In genomic region chr19:49590071-49590970, GRCh38 we compare ENCODE assay signal across 1 cellular context.
TF ChIP-seq lines count a peak whose summit lies in the region.

No MANE protein-coding gene starts in this region.

TF ChIP-seq in HEK293, 187 proteins besides CTCF, POLR2A, EP300 and RAD21 (continued from another document and continues in another):
- TF ChIP-seq ZNF704 (tag by site-specific recombination; IDR thresholded peaks at IDR 0.05) = no peak
- no peak for TF ChIP-seq ZNF184 (tag by site-specific recombination; IDR thresholded peaks at IDR 0.05)
- TF ChIP-seq ZNF16 (tag by site-specific recombination; IDR thresholded peaks at IDR 0.05; ENCODE audit: low read depth) = no peak
- no peak for TF ChIP-seq ZNF138 (tag by site-specific recombination; IDR thresholded peaks at IDR 0.05; ENCODE audit: borderline replicate concordance)
- TF ChIP-seq ZNF266 (tag by site-specific recombination; IDR thresholded peaks at IDR 0.05; ENCODE audit: low read depth) = no peak
- TF ChIP-seq ZFP37 (tag by site-specific recombination; IDR thresholded peaks at IDR 0.05) = peak; percentile 73; the same call in 1 of the 2 replicates
- no peak for TF ChIP-seq ZNF521 (tag by site-specific recombination; IDR thresholded peaks at IDR 0.05)
- TF ChIP-seq ZNF529 (tag by site-specific recombination; IDR thresholded peaks at IDR 0.05; ENCODE audit: insufficient replicate concordance) = no peak
- TF ChIP-seq ZNF133 (tag by site-specific recombination; IDR thresholded peaks at IDR 0.05) = no peak
- TF ChIP-seq OVOL3 (tag by site-specific recombination; IDR thresholded peaks at IDR 0.05) = peak; percentile 48; the same call in 1 of the 2 replicates
- TF ChIP-seq ZSCAN5A (tag by site-specific recombination; IDR thresholded peaks at IDR 0.05) = no peak
- TF ChIP-seq SETDB1 (IDR thresholded peaks at IDR 0.05; ENCODE audit: insufficient read length, low read length) = no peak
- no peak for TF ChIP-seq ZNF654 (tag by site-specific recombination; IDR thresholded peaks at IDR 0.05; ENCODE audit: low read depth)
- TF ChIP-seq SP3 (tag by site-specific recombination; IDR thresholded peaks at IDR 0.05) = peak; percentile 89
- TF ChIP-seq ZNF449 (tag by site-specific recombination; IDR thresholded peaks at IDR 0.05) = no peak
- peak; percentile 59; the same call in 1 of the 2 replicates for TF ChIP-seq MZF1 (tag by site-specific recombination; IDR thresholded peaks at IDR 0.05; ENCODE audit: borderline replicate concordance)
- no peak for TF ChIP-seq GFI1B (tag by site-specific recombination; IDR thresholded peaks at IDR 0.05)
- TF ChIP-seq ZNF664 (tag by site-specific recombination; IDR thresholded peaks at IDR 0.05) = no peak
- no peak for TF ChIP-seq ZNF514 (tag by site-specific recombination; IDR thresholded peaks at IDR 0.05)
- no peak for TF ChIP-seq YY1 (tag by site-specific recombination; IDR thresholded peaks at IDR 0.05)
- no peak for TF ChIP-seq ZNF830 (tag by site-specific recombination; IDR thresholded peaks at IDR 0.05; ENCODE audit: low read depth)
- TF ChIP-seq ZNF2 (tag by site-specific recombination; IDR thresholded peaks at IDR 0.05) = peak; percentile 60
- TF ChIP-seq ZNF473 (tag by site-specific recombination; IDR thresholded peaks at IDR 0.05) = no peak
- no peak for TF ChIP-seq ZNF26 (tag by site-specific recombination; IDR thresholded peaks at IDR 0.05)
- TF ChIP-seq KLF10 (tag by site-specific recombination; IDR thresholded peaks at IDR 0.05) = 0 out of 2 replicates have a peak, but pooled peaks have one; percentile 28
- no peak; the same call in 1 of the 2 replicates for TF ChIP-seq ZBTB21 (tag by site-specific recombination; IDR thresholded peaks at IDR 0.05)
- TF ChIP-seq ZNF174 (tag by site-specific recombination; IDR thresholded peaks at IDR 0.05) = no peak
- no peak for TF ChIP-seq ZNF791 (tag by site-specific recombination; IDR thresholded peaks at IDR 0.05)
- no peak for TF ChIP-seq ZBTB8A (tag by site-specific recombination; IDR thresholded peaks at IDR 0.05)
- no peak for TF ChIP-seq ZNF404 (tag by site-specific recombination; IDR thresholded peaks at IDR 0.05)
- TF ChIP-seq ZBTB10 (tag by site-specific recombination; IDR thresholded peaks at IDR 0.05) = peak; percentile 81; the same call in 1 of the 2 replicates
- no peak for TF ChIP-seq INSM2 (tag by site-specific recombination; IDR thresholded peaks at IDR 0.05)
- TF ChIP-seq ZNF391 (tag by site-specific recombination; IDR thresholded peaks at IDR 0.05; ENCODE audit: borderline replicate concordance, low read depth) = peak; percentile 21; the same call in 1 of the 2 replicates
- no peak for TF ChIP-seq ZNF362 (tag by site-specific recombination; IDR thresholded peaks at IDR 0.05)
- TF ChIP-seq ZNF660 (tag by site-specific recombination; IDR thresholded peaks at IDR 0.05) = no peak
- TF ChIP-seq ZNF311 (tag by site-specific recombination; IDR thresholded peaks at IDR 0.05; ENCODE audit: borderline replicate concordance) = no peak
- no peak for TF ChIP-seq ZSCAN23 (tag by site-specific recombination; IDR thresholded peaks at IDR 0.05)
- TF ChIP-seq ZNF202 (tag by site-specific recombination; IDR thresholded peaks at IDR 0.05; ENCODE audit: borderline replicate concordance) = no peak
- no peak for TF ChIP-seq KLF7 (tag by site-specific recombination; IDR thresholded peaks at IDR 0.05; ENCODE audit: borderline replicate concordance)
- peak; percentile 58; the same call in 1 of the 2 replicates for TF ChIP-seq BCL11A (tag by site-specific recombination; IDR thresholded peaks at IDR 0.05; ENCODE audit: low read depth)
- peak; percentile 83 for TF ChIP-seq PATZ1 (tag by site-specific recombination; IDR thresholded peaks at IDR 0.05)
- peak; percentile 84 for TF ChIP-seq ZBTB26 (tag by site-specific recombination; optimal IDR thresholded peaks at IDR 0.05)
- TF ChIP-seq ZNF645 (tag by site-specific recombination; IDR thresholded peaks at IDR 0.05) = no peak
- TF ChIP-seq ZNF155 (tag by site-specific recombination; IDR thresholded peaks at IDR 0.05) = no peak
- TF ChIP-seq GLI2 (tag by site-specific recombination; IDR thresholded peaks at IDR 0.05; ENCODE audit: borderline replicate concordance, low read depth) = no peak
- peak; percentile 78; the same call in 1 of the 2 replicates for TF ChIP-seq ZBTB17 (tag by site-specific recombination; IDR thresholded peaks at IDR 0.05)
- 0 out of 2 replicates have a peak, but pooled peaks have one; percentile 16 for TF ChIP-seq ZNF610 (tag by site-specific recombination; IDR thresholded peaks at IDR 0.05; ENCODE audit: borderline replicate concordance)
- TF ChIP-seq ATF2 (tag by site-specific recombination; IDR thresholded peaks at IDR 0.05; ENCODE audit: low read depth) = no peak
- TF ChIP-seq SALL2 (tag by site-specific recombination; IDR thresholded peaks at IDR 0.05; ENCODE audit: borderline replicate concordance) = no peak
- no peak for TF ChIP-seq ZNF302 (tag by site-specific recombination; IDR thresholded peaks at IDR 0.05; ENCODE audit: low read depth)
- TF ChIP-seq ZNF621 (tag by site-specific recombination; IDR thresholded peaks at IDR 0.05) = no peak
